ENCODE assay signal across 6 cellular contexts in genomic region chr5:778421-778820, GRCh38. TPM values are rescaled to one million over a fixed set of nuclear protein-coding genes. Genes with fewer than 3 reads are reported as not detected.
"Had no signal": no experiment of that assay in that cellular context is flagged by ENCODE, and none has a peak within 500 bp of the region (broad histone marks: within the 10 kb centered on the region; RNA-seq: fewer than 3 reads in every experiment).

No MANE protein-coding gene starts in this region.

RNA-seq across cellular contexts. Expression of gene ZDHHC11B, which starts 6.1 kb away (rescaled TPM):
- total RNA-seq: endothelial cell of umbilical vein, epithelial cell of proximal tubule, fibroblast of villous mesenchyme, foreskin keratinocyte, lung microvascular endothelial cell, myocyte had no signal
